ENCODE assay signal across 8 cellular contexts in the genomic region with DNA sequence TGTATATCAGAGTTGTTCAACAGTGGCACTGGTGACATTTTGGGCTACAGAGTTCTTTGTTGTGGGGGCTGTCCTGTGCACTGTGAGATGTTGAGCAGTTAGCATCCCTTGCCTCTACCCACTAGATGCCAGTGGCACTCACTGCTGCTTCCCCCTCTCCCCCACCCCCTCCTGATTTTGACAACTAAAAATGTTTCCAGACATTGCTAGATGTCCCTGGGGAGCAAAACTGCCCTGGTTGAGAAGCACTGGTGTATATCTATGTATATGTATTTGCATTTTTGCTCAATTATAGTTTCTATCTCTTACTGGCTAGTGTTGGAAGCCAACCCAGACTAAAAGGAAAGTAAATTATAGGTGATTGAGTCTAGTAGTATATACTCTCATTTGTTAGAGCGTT. TPM values are rescaled to one million over a fixed set of nuclear protein-coding genes. Genes with fewer than 3 reads are reported as not detected.
DNase-seq lines count a peak whose midpoint lies in the region; ATAC-seq and TF ChIP-seq lines count a peak whose summit lies in the region.

No MANE protein-coding gene starts in this region.

- H3K4me3 ChIP-seq in gastroesophageal sphincter = peak overlapping the region in 1 of 2 donors; percentile 80

- H3K36me3 Mint-ChIP-seq in brain = peaks cover 46% of the 10 kb centered on the region

- peaks cover 4 to 74% (median 14%) of the 10 kb centered on the region in 3 donors for H3K4me1 ChIP-seq in gastroesophageal sphincter

- H3K27ac ChIP-seq in gastroesophageal sphincter = peak overlapping the region in 2 of 4 donors; percentile 47 to 86

- WGBS in gastroesophageal sphincter (ENCODE audit: low coverage in 1 of 2), 2 donors = 36 to 38% methylated on average over 1 of the region's 1 CpG

- no peaks in the 10 kb centered on the region for H3K9me3 ChIP-seq in gastroesophageal sphincter

- ATAC-seq in HG03439 (IDR thresholded peaks at IDR 0.05; ENCODE audit: unreplicated experiment) (peak; percentile 23), gastroesophageal sphincter (no peak), HG02970 (IDR thresholded peaks at IDR 0.05; ENCODE audit: low FRiP score, unreplicated experiment) (no peak)

- peaks cover 77% of the 10 kb centered on the region for H3K4me1 Mint-ChIP-seq in brain

- H3K27me3 ChIP-seq in gastroesophageal sphincter = no peaks in the 10 kb centered on the region

- H3K27me3 Mint-ChIP-seq in brain = peaks cover 9% of the 10 kb centered on the region

- TF ChIP-seq CTCF in brain (conservative IDR thresholded peaks at IDR 0.05) (no peak), gastroesophageal sphincter (IDR thresholded peaks at IDR 0.05) (no peak)

- peaks cover 0 to 4% (median 0%) of the 10 kb centered on the region in 5 experiments for H3K9me3 Mint-ChIP-seq in brain

- H3K4me3 Mint-ChIP-seq in brain = peak overlapping the region; percentile 94 to 97 (median 96)

- DNase-seq in activated CD4-positive, alpha-beta T cell treated with anti-CD3 and anti-CD28 coated beads, Interleukin-2, amount 50 U/mL, for 1 hour = peak; percentile 20
- no peak for DNase-seq in activated CD4-positive, alpha-beta T cell treated with anti-CD3 and anti-CD28 coated beads for 4 hours
- DNase-seq in stimulated activated naive CD4-positive, alpha-beta T cell treated with Interleukin-2 at 50 U/mL for 16 hours (lab: John Stamatoyannopoulos, UW) = peak; percentile 11
- DNase-seq in effector CD8-positive, alpha-beta T cell (lab: John Stamatoyannopoulos, UW) = no peak

- no peaks in the 10 kb centered on the region for H3K36me3 ChIP-seq in gastroesophageal sphincter

- H3K27ac Mint-ChIP-seq in brain = peak overlapping the region; percentile 1 to 84 (median 9)

- no peak for TF ChIP-seq EP300 in gastroesophageal sphincter (IDR thresholded peaks at IDR 0.05)

- TF ChIP-seq POLR2A in gastroesophageal sphincter (IDR thresholded peaks at IDR 0.05) = no peak

RNA-seq across cellular contexts. Expression of gene TMEM131L, which starts 2.4 kb away (rescaled TPM):
- 3.7 TPM for polyA plus RNA-seq in brain (ENCODE audit: insufficient read depth, low read depth, low replicate concordance)
- total RNA-seq in gastroesophageal sphincter = 10 to 100 TPM; 14.2 to 24.0 (median 18.4) TPM

Comparison
In these comparisons a context has a peak if more than half of its experiments do, and no peak if none do; other contexts are left out.
1. DNase-seq: peak in activated CD4-positive, alpha-beta T cell treated with anti-CD3 and anti-CD28 coated beads, Interleukin-2, amount 50 U/mL, for 1 hour (single experiment) and stimulated activated naive CD4-positive, alpha-beta T cell treated with Interleukin-2 at 50 U/mL for 16 hours (single experiment); none in activated CD4-positive, alpha-beta T cell treated with anti-CD3 and anti-CD28 coated beads for 4 hours (0 of 2) and effector CD8-positive, alpha-beta T cell (single experiment).